15 cellular contexts compared by ENCODE assay signal in the genomic region with DNA sequence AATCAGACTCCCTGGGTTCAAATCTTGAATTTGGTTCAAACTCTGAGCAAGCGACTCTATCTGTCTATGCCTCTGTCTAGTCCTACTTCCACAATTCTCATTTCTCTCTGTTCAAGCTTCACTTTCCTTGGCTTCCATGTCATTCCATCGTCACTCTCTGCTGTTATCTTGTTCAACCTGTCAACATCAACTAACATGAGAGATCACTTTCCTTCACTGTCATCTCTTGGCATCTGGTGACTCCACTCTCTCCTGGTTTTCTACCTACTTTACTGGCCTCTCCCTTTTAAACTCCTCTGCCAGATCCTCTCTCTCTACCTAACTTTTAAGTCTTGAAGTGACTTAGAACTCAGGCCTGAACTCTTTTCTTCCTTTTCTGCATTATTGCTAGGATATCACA.
DNase-seq lines count a peak whose midpoint lies in the region; ATAC-seq and TF ChIP-seq lines count a peak whose summit lies in the region.
"Had no signal": no experiment of that assay in that cellular context is flagged by ENCODE, and none has a peak within 500 bp of the region (broad histone marks: within the 10 kb centered on the region; RNA-seq: fewer than 3 reads in every experiment).

No MANE protein-coding gene starts in this region.

- no peak overlapping the region for H3K18ac ChIP-seq in IMR-90 (ENCODE audit: low read depth, low read length)

- in situ Hi-C loops in IMR-90 (cut with MboI; ENCODE audit: low sequenced_read_pairs), result no loop called here

- no peak overlapping the region for H4K91ac ChIP-seq in IMR-90 (ENCODE audit: insufficient read depth, low read depth, low read length)

- H2AK9ac ChIP-seq in IMR-90 (replicated peaks; ENCODE audit: low read depth, low read length, poor library complexity), result no peak overlapping the region

- H4K8ac ChIP-seq in IMR-90 (ENCODE audit: low read depth in 2 of 2, low read length in 2 of 2), result no peak overlapping the region

- TF ChIP-seq POLR2A in IMR-90 (IDR thresholded peaks at IDR 0.05; ENCODE audit: low read depth, low read length) (no peak), breast epithelium (IDR thresholded peaks at IDR 0.05) (no peak)

- H3K4me1 ChIP-seq in IMR-90 (ENCODE audit: control insufficient read depth, insufficient read depth, low read length), result no peaks in the 10 kb centered on the region; the same call in 1 of the 2 replicates
- no peaks in the 10 kb centered on the region for H3K4me1 ChIP-seq in hepatocyte (ENCODE audit: insufficient read depth)
- no peaks in the 10 kb centered on the region for H3K4me1 ChIP-seq in breast epithelium
- H3K4me1 ChIP-seq: BE2C had no signal

- H3K14ac ChIP-seq in IMR-90 (replicated peaks; ENCODE audit: low read depth, low read length), result 0 out of 2 replicates have a peak overlapping the region, but pooled peaks have one; percentile 36

- no peaks in the 10 kb centered on the region for H3K36me3 ChIP-seq in IMR-90 (ENCODE audit: control insufficient read depth, insufficient read depth, low read length)
- H3K36me3 ChIP-seq in hepatocyte (replicated peaks; ENCODE audit: insufficient read depth, low read depth), result no peaks in the 10 kb centered on the region
- no peaks in the 10 kb centered on the region for H3K36me3 ChIP-seq in breast epithelium
- H3K36me3 ChIP-seq: BE2C had no signal

- H4K20me1 ChIP-seq in IMR-90 (ENCODE audit: insufficient read depth, low read length) (no peaks in the 10 kb centered on the region), hepatocyte (ENCODE audit: insufficient read depth, poor library complexity, severe bottlenecking) (no peaks in the 10 kb centered on the region)

- H2BK120ac ChIP-seq in IMR-90 (ENCODE audit: low read depth, low read length), result no peak overlapping the region

- CTCF ChIA-PET in IMR-90 (lab: Yijun Ruan, JAX), result no interaction called here

- H3K79me1 ChIP-seq in IMR-90 (ENCODE audit: low read depth in 1 of 2, low read length in 2 of 2), result no peaks in the 10 kb centered on the region

- dilution Hi-C loops in IMR-90 (cut with HindIII; ENCODE audit: low sequenced_read_pairs, unreplicated experiment), result no loop called here

- H3K27ac ChIP-seq in IMR-90 (ENCODE audit: insufficient read depth, low read length) (no peak overlapping the region), hepatocyte (peak overlapping the region; percentile 8), breast epithelium (no peak overlapping the region)
- H3K27ac ChIP-seq: C4-2B had no signal

- TF ChIP-seq CTCF in IMR-90 (conservative IDR thresholded peaks at IDR 0.05; ENCODE audit: low read depth, low read length) (no peak), hepatocyte (IDR thresholded peaks at IDR 0.05; ENCODE audit: poor library complexity) (no peak), breast epithelium (IDR thresholded peaks at IDR 0.05) (no peak)

- no peak overlapping the region for H3K9ac ChIP-seq in IMR-90 (ENCODE audit: low read depth, low read length)

- no peak overlapping the region for H3K4ac ChIP-seq in IMR-90 (ENCODE audit: low read depth, low read length)

- no peaks in the 10 kb centered on the region for H3K79me2 ChIP-seq in hepatocyte

- no peak overlapping the region for H4K5ac ChIP-seq in IMR-90 (ENCODE audit: low read depth, low read length)

- no peak for ATAC-seq in IMR-90 (ENCODE audit: low read depth)
- ATAC-seq: HCT116 had no signal

- H2AK5ac ChIP-seq in IMR-90 (ENCODE audit: low read depth, low read length), result no peak overlapping the region

- intact Hi-C loops in IMR-90 (cut with micrococcal nuclease), result no loop called here
- intact Hi-C loops in breast epithelium (cut with DNase I; ENCODE audit: low total_unique reads), result loop anchor here (5.0 kb wide), 1 partner anchor 501 kb away; no protein-coding TSS in a partner anchor
- intact Hi-C loops in posterior cingulate gyrus (cut with DNase I), result no loop called here

- H3K27me3 ChIP-seq in IMR-90 (ENCODE audit: control insufficient read depth, insufficient read depth, low read length) (no peaks in the 10 kb centered on the region), hepatocyte (no peaks in the 10 kb centered on the region), breast epithelium (no peaks in the 10 kb centered on the region)
- H3K27me3 ChIP-seq: BE2C had no signal

- no peak for DNase-seq in IMR-90
- peak; percentile 72 for DNase-seq in SK-N-DZ (ENCODE audit: low spot score)
- no peak for DNase-seq in hepatocyte (ENCODE audit: low spot score)
- DNase-seq in breast epithelium (ENCODE audit: low spot score in 2 of 2), result no peak
- no peak for DNase-seq in posterior cingulate gyrus
- DNase-seq in NCI-H345 (lab: John Stamatoyannopoulos, UW), result no peak
- DNase-seq: ACHN; BE2C; Caco-2; CD4-positive, alpha-beta T cell; GOT3; H7; HFFc6 had no signal

- TF ChIP-seq RAD21 in IMR-90 (IDR thresholded peaks at IDR 0.05; ENCODE audit: low read length), result no peak

- no TSS peak for BruUV-seq in IMR-90 (replicated peaks; lab: Mats Ljungman, UMichigan)

- H2BK5ac ChIP-seq in IMR-90 (ENCODE audit: low read depth, low read length, poor library complexity, severe bottlenecking), result no peak overlapping the region

- H3K56ac ChIP-seq in IMR-90 (ENCODE audit: extremely low read depth, insufficient read depth, low read length), result no peak overlapping the region

- no peaks in the 10 kb centered on the region for H3K9me2 ChIP-seq in hepatocyte (replicated peaks; ENCODE audit: insufficient read depth)

- POLR2A ChIA-PET in IMR-90 (lab: Charles Lee; ENCODE audit: unreplicated experiment), result no interaction called here

- H3K4me2 ChIP-seq in IMR-90 (ENCODE audit: low read depth, low read length) (no peak overlapping the region), hepatocyte (no peak overlapping the region)

- H3K9me3 ChIP-seq in IMR-90 (ENCODE audit: control insufficient read depth, insufficient read depth, low read length) (no peaks in the 10 kb centered on the region), hepatocyte (ENCODE audit: low read depth) (no peaks in the 10 kb centered on the region), breast epithelium (no peaks in the 10 kb centered on the region)
- H3K9me3 ChIP-seq: BE2C, Caco-2 had no signal

- 93% methylated on average over 2 of the region's 2 CpGs; no CpG with 5 or more reads in 1 of the 2 experiments for WGBS in IMR-90 (ENCODE audit: extremely low coverage in 2 of 2, insufficient read length in 1 of 2), 2 experiments
- 25% methylated on average over 2 of the region's 2 CpGs for whole genome bisulfite sequencing in hepatocyte (ENCODE audit: low lambda C conversion rate, missing lambda C conversion rate)

- no peaks in the 10 kb centered on the region for H3K9me1 ChIP-seq in IMR-90 (ENCODE audit: insufficient read depth, low read length)

- no peak overlapping the region for H3K4me3 ChIP-seq in IMR-90 (ENCODE audit: insufficient read depth, low read depth, low read length)
- no peak overlapping the region for H3K4me3 ChIP-seq in hepatocyte
- H3K4me3 ChIP-seq in breast epithelium, result no peak overlapping the region

- H3K23ac ChIP-seq in IMR-90 (ENCODE audit: low read depth, low read length), result no peak overlapping the region

- no peak overlapping the region for H2BK20ac ChIP-seq in IMR-90 (ENCODE audit: low read depth, low read length)

- no peak overlapping the region for H2BK15ac ChIP-seq in IMR-90 (ENCODE audit: low read depth, low read length)

- H2AFZ ChIP-seq in IMR-90 (replicated peaks; ENCODE audit: low read length, poor library complexity) (no peak overlapping the region), hepatocyte (no peak overlapping the region)

TF ChIP-seq in IMR-90, 13 proteins besides CTCF, POLR2A, EP300 and RAD21:
- TF ChIP-seq FOS (IDR thresholded peaks at IDR 0.05; ENCODE audit: low read depth, low read length), result no peak
- TF ChIP-seq ELK1 (IDR thresholded peaks at IDR 0.05; ENCODE audit: borderline replicate concordance, low read depth, low read length), result no peak
- TF ChIP-seq CHD1 (IDR thresholded peaks at IDR 0.05; ENCODE audit: low read depth, low read length), result no peak
- no peak for TF ChIP-seq MAFK (IDR thresholded peaks at IDR 0.05; ENCODE audit: low read depth, low read length)
- TF ChIP-seq MAZ (IDR thresholded peaks at IDR 0.05; ENCODE audit: borderline replicate concordance, low read depth, low read length), result no peak
- no peak for TF ChIP-seq BHLHE40 (IDR thresholded peaks at IDR 0.05; ENCODE audit: low read depth, low read length)
- TF ChIP-seq USF2 (IDR thresholded peaks at IDR 0.05; ENCODE audit: low read depth, low read length), result no peak
- TF ChIP-seq NFE2L2 (IDR thresholded peaks at IDR 0.05; ENCODE audit: low read depth, low read length), result no peak
- no peak for TF ChIP-seq RFX5 (IDR thresholded peaks at IDR 0.05; ENCODE audit: low read depth, low read length)
- no peak for TF ChIP-seq SMC3 (IDR thresholded peaks at IDR 0.05; ENCODE audit: low read depth, low read length)
- TF ChIP-seq CEBPB (IDR thresholded peaks at IDR 0.05; ENCODE audit: low read depth, low read length), result no peak
- TF ChIP-seq MXI1 (IDR thresholded peaks at IDR 0.05; ENCODE audit: borderline replicate concordance, low read depth, low read length), result no peak
- TF ChIP-seq RCOR1 (IDR thresholded peaks at IDR 0.05; ENCODE audit: insufficient replicate concordance, low read length), result no peak
